ENCODE assay signal across 22 cellular contexts in genomic region chr11:11746454-11746853, GRCh38.
DNase-seq lines count a peak whose midpoint lies in the region; ATAC-seq, FAIRE-seq and TF ChIP-seq lines count a peak whose summit lies in the region.
"Had no signal": no experiment of that assay in that cellular context is flagged by ENCODE, and none has a peak within 500 bp of the region (broad histone marks: within the 10 kb centered on the region; RNA-seq: fewer than 3 reads in every experiment).

No MANE protein-coding gene starts in this region.

- POLR2A ChIA-PET in A549 (lab: Yijun Ruan, JAX): no interaction called here

- H3K9me3 ChIP-seq in A549: no peaks in the 10 kb centered on the region
- H3K9me3 ChIP-seq: BE2C; BLaER1 treated with 17β-estradiol and CSF1 and Interleukin-3, amounts not matched to agents 10 nM and 100 nM had no signal

- CTCF ChIA-PET in A549 (lab: Yijun Ruan, JAX): no interaction called here

- 39% methylated on average over 1 of the region's 1 CpG for WGBS in A549 (ENCODE audit: missing lambda C conversion rate)

- ATAC-seq in A549 (no peak), HG02610 (IDR thresholded peaks at IDR 0.05; ENCODE audit: unreplicated experiment) (no peak)
- ATAC-seq: GM23338, HCT116 had no signal

- TF ChIP-seq POLR2A in A549 (IDR thresholded peaks at IDR 0.05; ENCODE audit: low read length) (no peak), erythroblast (IDR thresholded peaks at IDR 0.05; ENCODE audit: low read length) (no peak)

- DNase-seq in A549 (ENCODE audit: low read depth in 1 of 2, low spot score in 1 of 2) (no peak), RCC 7860 (ENCODE audit: low spot score) (no peak), NCI-H146 (lab: John Stamatoyannopoulos, UW) (no peak), erythroblast (lab: John Stamatoyannopoulos, UW) (no peak)
- DNase-seq: ACHN; AML-193; BE2C; CD4-positive, alpha-beta T cell; CD8-positive, alpha-beta memory T cell; DMS 273 treated with DMSO at 0.1 percent for 48 hours; DMS79; EL; GDM1; H9 had no signal

- no peak overlapping the region for H3K27ac ChIP-seq in A549
- H3K27ac ChIP-seq: BLaER1 treated with 17β-estradiol and CSF1 and Interleukin-3, amounts not matched to agents 10 nM and 100 nM had no signal

- H3K4me1 ChIP-seq in A549: no peaks in the 10 kb centered on the region
- H3K4me1 ChIP-seq: BE2C; BLaER1 treated with 17β-estradiol and CSF1 and Interleukin-3, amounts not matched to agents 10 nM and 100 nM had no signal

- no peak for TF ChIP-seq RAD21 in A549 (conservative IDR thresholded peaks at IDR 0.05 in 1 of 2, IDR thresholded peaks at IDR 0.05 in 1 of 2)

- no peak overlapping the region for H3K4me2 ChIP-seq in A549
- H3K4me2 ChIP-seq: BLaER1 treated with 17β-estradiol and CSF1 and Interleukin-3, amounts not matched to agents 10 nM and 100 nM; GM23338 had no signal

- FAIRE-seq in A549 (lab: Jason Lieb, UNC) (no peak), RCC 7860 (lab: Jason Lieb, UNC) (peak; percentile 34), endometrium (lab: Jason Lieb, UNC) (peak; percentile 21)
- FAIRE-seq: D721Med, GM12891, GM18507 had no signal

- no peak for TF ChIP-seq EP300 in A549 (IDR thresholded peaks at IDR 0.05)

- no peak overlapping the region for H3K4me3 ChIP-seq in A549
- H3K4me3 ChIP-seq: BLaER1 treated with 17β-estradiol and CSF1 and Interleukin-3, amounts not matched to agents 10 nM and 100 nM; GM23338 had no signal

- TF ChIP-seq CTCF in A549 (IDR thresholded peaks at IDR 0.05): no peak

TF ChIP-seq in A549, 52 proteins besides CTCF, POLR2A, EP300 and RAD21:
- TF ChIP-seq POLR2AphosphoS2 (conservative IDR thresholded peaks at IDR 0.05; ENCODE audit: low read length) (no peak), TFCP2L1 (CRISPR knock-in tag; IDR thresholded peaks at IDR 0.05) (no peak), USF2 (IDR thresholded peaks at IDR 0.05) (peak; percentile 59)
TF ChIP-seq in A549: peak in this region for 1.
